24 cellular contexts compared by ENCODE assay signal in the genomic region with DNA sequence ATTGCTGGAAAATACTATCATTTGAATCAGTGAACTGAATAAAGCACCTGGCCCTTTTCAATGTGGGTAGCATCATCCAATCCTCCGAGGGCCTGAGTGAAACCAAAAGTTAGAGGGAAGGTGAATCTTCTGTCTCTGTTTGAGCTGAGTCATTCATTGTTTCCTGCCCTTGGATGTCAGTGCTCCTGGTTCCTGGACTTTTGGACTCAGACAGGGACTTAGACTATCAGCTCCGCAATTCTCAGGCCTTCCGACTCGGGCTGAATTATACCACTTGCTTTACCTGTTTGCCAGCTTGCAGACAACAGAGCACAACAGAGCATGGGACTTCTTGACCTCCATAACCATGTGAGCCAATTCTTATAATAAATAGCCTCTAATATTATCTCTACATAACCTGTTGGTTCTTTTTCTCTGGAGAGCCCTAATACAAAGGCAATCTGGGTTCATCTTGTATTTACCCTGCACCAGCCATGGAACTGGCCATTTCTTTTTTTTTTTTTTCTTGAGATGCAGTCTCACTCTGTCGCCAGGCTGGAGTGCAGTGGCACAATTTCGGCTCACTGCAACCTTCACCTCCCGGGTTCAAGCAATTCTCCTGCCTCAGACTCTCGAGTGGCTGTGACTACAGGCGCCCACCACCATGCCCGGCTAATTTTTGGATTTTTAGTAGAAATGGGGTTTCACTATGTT. TPM values are rescaled to one million over a fixed set of nuclear protein-coding genes. Genes with fewer than 3 reads are reported as not detected.
DNase-seq lines count a peak whose midpoint lies in the region; ATAC-seq, FAIRE-seq and TF ChIP-seq lines count a peak whose summit lies in the region.
"Had no signal": no experiment of that assay in that cellular context is flagged by ENCODE, and none has a peak within 500 bp of the region (broad histone marks: within the 10 kb centered on the region; RNA-seq: fewer than 3 reads in every experiment).

No MANE protein-coding gene starts in this region.

- H4K8ac ChIP-seq in trophoblast cell (ENCODE audit: low read depth, low read length) = no peak overlapping the region

- H3K27me3 ChIP-seq in OCI-LY3 (ENCODE audit: low read depth, low read length) = no peaks in the 10 kb centered on the region
- H3K27me3 ChIP-seq in small intestine (ENCODE audit: control insufficient read depth in 2 of 2, insufficient read depth in 2 of 2, low read length in 2 of 2) = no peaks in the 10 kb centered on the region
- no peaks in the 10 kb centered on the region for H3K27me3 ChIP-seq in trophoblast cell (ENCODE audit: insufficient read depth, low read length)
- H3K27me3 ChIP-seq: BE2C, neutrophil, thyroid gland had no signal

- H3K9ac ChIP-seq in OCI-LY3 (ENCODE audit: low read length) (peak overlapping the region; percentile 16; the same call in 1 of the 2 replicates), trophoblast cell (ENCODE audit: low read length) (no peak overlapping the region)
- H3K9ac ChIP-seq: SK-N-SH had no signal

- no peak overlapping the region for H3K23ac ChIP-seq in trophoblast cell (ENCODE audit: low read length)

- peaks cover 8% of the 10 kb centered on the region for H3K27me3 Mint-ChIP-seq in activated CD8-positive, alpha-beta T cell treated with anti-CD3 and anti-CD28 coated beads, Interleukin-2, amount 10 ng/mL, durations not matched to agents 7 days and 5 days (ENCODE audit: low read depth)
- no peaks in the 10 kb centered on the region for H3K27me3 Mint-ChIP-seq in activated CD8-positive, alpha-beta T cell treated with anti-CD3 and anti-CD28 coated beads for 36 hours
- H3K27me3 Mint-ChIP-seq: central memory CD8-positive, alpha-beta T cell; stimulated activated naive B cell treated with anti-CD40 and anti-IgM and Interleukin-4, amounts not matched to agents 10 μg/mL and 1 μg/mL and 100 μg/mL, for 72 hours had no signal

- no peak for TF ChIP-seq CTCF in activated CD8-positive, alpha-beta T cell treated with anti-CD3 and anti-CD28 coated beads for 36 hours (IDR thresholded peaks at IDR 0.05)
- TF ChIP-seq CTCF in OCI-LY3 (IDR thresholded peaks at IDR 0.05; ENCODE audit: low read depth, low read length) = no peak

- H2AK5ac ChIP-seq in trophoblast cell (ENCODE audit: low read length) = no peak overlapping the region

- no peak overlapping the region for H4K12ac ChIP-seq in trophoblast cell (ENCODE audit: low read depth, low read length)

- H3K27ac ChIP-seq in OCI-LY3 (ENCODE audit: low read length) (peak overlapping the region; percentile 27; the same call in 1 of the 2 replicates), small intestine (ENCODE audit: low read depth in 1 of 2, low read length in 1 of 2) (no peak overlapping the region), trophoblast cell (ENCODE audit: low read depth, low read length) (no peak overlapping the region)
- H3K27ac ChIP-seq: 22Rv1, left ventricle myocardium inferior, neutrophil, thyroid gland had no signal

- peak; percentile 18 for DNase-seq in activated CD8-positive, alpha-beta T cell treated with anti-CD3 and anti-CD28 coated beads, Interleukin-2, amount 10 ng/mL, durations not matched to agents 7 days and 5 days
- no peak for DNase-seq in activated CD8-positive, alpha-beta T cell treated with anti-CD3 and anti-CD28 coated beads for 36 hours
- peak; percentile 64 for DNase-seq in small intestine
- no peak for DNase-seq in trophoblast cell
- DNase-seq in NCI-H2227 treated with DMSO at 0.1 percent for 48 hours (lab: John Stamatoyannopoulos, UW) = no peak
- DNase-seq in NCI-H82 (lab: John Stamatoyannopoulos, UW) = no peak
- DNase-seq: activated CD4-positive, CD25-positive, alpha-beta regulatory T cell treated with anti-CD3 and anti-CD28 coated beads, Interleukin-2, amount 50 U/mL, for 72 hours; activated gamma-delta T cell; anterior cingulate cortex; BE2C; effector CD4-positive, alpha-beta T cell; GDM1; left ventricle myocardium inferior; NCI-H1436; NCI-H2171 treated with DMSO at 0.1 percent for 48 hours; SK-N-SH; stimulated activated naive B cell treated with anti-CD40 and anti-IgM and Interleukin-4, amounts not matched to agents 10 μg/mL and 1 μg/mL and 100 μg/mL, for 72 hours; thyroid gland had no signal

- intact Hi-C loops in activated CD8-positive, alpha-beta T cell treated with anti-CD3 and anti-CD28 coated beads for 36 hours (cut with micrococcal nuclease) = no loop called here

- no peak overlapping the region for H4K91ac ChIP-seq in trophoblast cell (ENCODE audit: low read depth, low read length)

- H3K4me3 ChIP-seq in OCI-LY3 (ENCODE audit: low read length) (no peak overlapping the region), small intestine (ENCODE audit: low read depth in 1 of 2, low read length in 2 of 2) (no peak overlapping the region), trophoblast cell (ENCODE audit: low read depth, low read length) (no peak overlapping the region)
- H3K4me3 ChIP-seq: left ventricle myocardium inferior, thyroid gland had no signal

- FAIRE-seq in small intestine (lab: Jason Lieb, UNC) = no peak
- FAIRE-seq: RCC 7860 had no signal

- no peak overlapping the region for H3K27ac Mint-ChIP-seq in activated CD8-positive, alpha-beta T cell treated with anti-CD3 and anti-CD28 coated beads, Interleukin-2, amount 10 ng/mL, durations not matched to agents 7 days and 5 days
- H3K27ac Mint-ChIP-seq in activated CD8-positive, alpha-beta T cell treated with anti-CD3 and anti-CD28 coated beads for 36 hours = no peak overlapping the region
- H3K27ac Mint-ChIP-seq: stimulated activated naive B cell treated with anti-CD40 and anti-IgM and Interleukin-4, amounts not matched to agents 10 μg/mL and 1 μg/mL and 100 μg/mL, for 72 hours had no signal

- no peaks in the 10 kb centered on the region for H3K9me3 ChIP-seq in OCI-LY3 (ENCODE audit: insufficient read depth, low read length)
- H3K9me3 ChIP-seq in small intestine (ENCODE audit: control insufficient read depth, low read depth) = no peaks in the 10 kb centered on the region
- no peaks in the 10 kb centered on the region for H3K9me3 ChIP-seq in trophoblast cell (ENCODE audit: insufficient read depth, low read depth, low read length)
- H3K9me3 ChIP-seq: BE2C, neutrophil, SK-N-SH, thyroid gland had no signal

- H3K36me3 Mint-ChIP-seq in activated CD8-positive, alpha-beta T cell treated with anti-CD3 and anti-CD28 coated beads, Interleukin-2, amount 10 ng/mL, durations not matched to agents 7 days and 5 days (ENCODE audit: low read depth) = no peaks in the 10 kb centered on the region
- no peaks in the 10 kb centered on the region for H3K36me3 Mint-ChIP-seq in activated CD8-positive, alpha-beta T cell treated with anti-CD3 and anti-CD28 coated beads for 36 hours (ENCODE audit: low read depth)
- H3K36me3 Mint-ChIP-seq: stimulated activated naive B cell treated with anti-CD40 and anti-IgM and Interleukin-4, amounts not matched to agents 10 μg/mL and 1 μg/mL and 100 μg/mL, for 72 hours had no signal

- POLR2A ChIA-PET in activated CD8-positive, alpha-beta T cell treated with anti-CD3 and anti-CD28 coated beads, Interleukin-2, amount 10 ng/mL, durations not matched to agents 7 days and 5 days (lab: Charles Lee) = no interaction called here
- POLR2A ChIA-PET in activated CD8-positive, alpha-beta T cell treated with anti-CD3 and anti-CD28 coated beads for 36 hours (lab: Charles Lee) = interaction anchor here (0.7 kb wide), 1 partner anchor 59 kb away, joined by 3 read pairs; no protein-coding TSS in a partner anchor

- no peaks in the 10 kb centered on the region for H3K4me1 Mint-ChIP-seq in activated CD8-positive, alpha-beta T cell treated with anti-CD3 and anti-CD28 coated beads, Interleukin-2, amount 10 ng/mL, durations not matched to agents 7 days and 5 days (ENCODE audit: low read depth)
- H3K4me1 Mint-ChIP-seq in activated CD8-positive, alpha-beta T cell treated with anti-CD3 and anti-CD28 coated beads for 36 hours (ENCODE audit: low read depth) = no peaks in the 10 kb centered on the region
- H3K4me1 Mint-ChIP-seq: central memory CD8-positive, alpha-beta T cell had no signal

- H4K20me1 ChIP-seq in OCI-LY3 (ENCODE audit: insufficient read depth, low read length) = no peaks in the 10 kb centered on the region

- H3K36me3 ChIP-seq in OCI-LY3 (replicated peaks; ENCODE audit: low read depth, low read length) (no peaks in the 10 kb centered on the region), small intestine (ENCODE audit: control insufficient read depth in 2 of 2, insufficient read depth in 2 of 2, low read length in 2 of 2) (no peaks in the 10 kb centered on the region), trophoblast cell (ENCODE audit: control insufficient read depth in 1 of 2, insufficient read depth in 2 of 2, low read length in 2 of 2) (no peaks in the 10 kb centered on the region)
- H3K36me3 ChIP-seq: BE2C, left ventricle myocardium inferior, neutrophil, thyroid gland had no signal

- WGBS in small intestine, 3 donors = 61 to 72% (median 69%) methylated on average over 10 of the region's 10 CpGs
- WGBS in trophoblast cell (ENCODE audit: extremely low coverage, insufficient coverage, insufficient read length) = no CpG with 5 or more reads among the region's 10 CpGs

- H2BK5ac ChIP-seq in trophoblast cell (ENCODE audit: low read depth, low read length, poor library complexity) = no peak overlapping the region

- peaks cover 48% of the 10 kb centered on the region for H3K4me1 ChIP-seq in OCI-LY3 (ENCODE audit: low read length)
- H3K4me1 ChIP-seq in small intestine (ENCODE audit: control insufficient read depth in 2 of 2, insufficient read depth in 1 of 2, low read depth in 1 of 2, low read length in 1 of 2) = no peaks in the 10 kb centered on the region
- peaks cover 5 to 10% of the 10 kb centered on the region in 2 experiments for H3K4me1 ChIP-seq in trophoblast cell (ENCODE audit: control insufficient read depth in 1 of 2, insufficient read depth in 2 of 2, low read length in 2 of 2)
- H3K4me1 ChIP-seq: left ventricle myocardium inferior, thyroid gland had no signal

- ATAC-seq in activated CD8-positive, alpha-beta T cell treated with anti-CD3 and anti-CD28 coated beads, Interleukin-2, amount 10 ng/mL, durations not matched to agents 7 days and 5 days = no peak
- no peak for ATAC-seq in activated CD8-positive, alpha-beta T cell treated with anti-CD3 and anti-CD28 coated beads for 36 hours
- ATAC-seq in HG02852 (IDR thresholded peaks at IDR 0.05; ENCODE audit: unreplicated experiment) = peak; percentile 47
- ATAC-seq: stimulated activated naive B cell treated with anti-CD40 and anti-IgM and Interleukin-4, amounts not matched to agents 10 μg/mL and 1 μg/mL and 100 μg/mL, for 72 hours had no signal

- H3K79me1 ChIP-seq in trophoblast cell (ENCODE audit: low read length) = no peaks in the 10 kb centered on the region

- H3K14ac ChIP-seq in trophoblast cell (ENCODE audit: low read length) = no peak overlapping the region

- H3K4me3 Mint-ChIP-seq in activated CD8-positive, alpha-beta T cell treated with anti-CD3 and anti-CD28 coated beads, Interleukin-2, amount 10 ng/mL, durations not matched to agents 7 days and 5 days = no peak overlapping the region
- H3K4me3 Mint-ChIP-seq in activated CD8-positive, alpha-beta T cell treated with anti-CD3 and anti-CD28 coated beads for 36 hours = no peak overlapping the region
- H3K4me3 Mint-ChIP-seq: central memory CD8-positive, alpha-beta T cell; stimulated activated naive B cell treated with anti-CD40 and anti-IgM and Interleukin-4, amounts not matched to agents 10 μg/mL and 1 μg/mL and 100 μg/mL, for 72 hours had no signal

- no peak overlapping the region for H2AFZ ChIP-seq in OCI-LY3 (ENCODE audit: low read depth, low read length)
- no peak overlapping the region for H2AFZ ChIP-seq in trophoblast cell (ENCODE audit: insufficient read depth, low read length, poor library complexity)

- H3K4me2 ChIP-seq in OCI-LY3 (ENCODE audit: low read length) = peak overlapping the region; percentile 27
- no peak overlapping the region for H3K4me2 ChIP-seq in trophoblast cell (ENCODE audit: low read length)
- H3K4me2 ChIP-seq: SK-N-SH had no signal

- H3K79me2 ChIP-seq in OCI-LY3 (ENCODE audit: low read length) (no peaks in the 10 kb centered on the region), trophoblast cell (ENCODE audit: control insufficient read depth, insufficient read depth, low read length, poor library complexity) (no peaks in the 10 kb centered on the region)

- no peak overlapping the region for H3K18ac ChIP-seq in trophoblast cell (ENCODE audit: low read length)

- CTCF ChIA-PET in activated CD8-positive, alpha-beta T cell treated with anti-CD3 and anti-CD28 coated beads, Interleukin-2, amount 10 ng/mL, durations not matched to agents 7 days and 5 days (lab: Charles Lee) = no interaction called here
- CTCF ChIA-PET in activated CD8-positive, alpha-beta T cell treated with anti-CD3 and anti-CD28 coated beads for 36 hours (lab: Charles Lee) = interaction anchor here (0.9 to 1.0 kb wide), 2 partner anchors 64 to 162 kb away, joined by 3 read pairs; no protein-coding TSS in a partner anchor

- H3K9me3 Mint-ChIP-seq in activated CD8-positive, alpha-beta T cell treated with anti-CD3 and anti-CD28 coated beads, Interleukin-2, amount 10 ng/mL, durations not matched to agents 7 days and 5 days (ENCODE audit: insufficient read depth) = no peaks in the 10 kb centered on the region
- H3K9me3 Mint-ChIP-seq in activated CD8-positive, alpha-beta T cell treated with anti-CD3 and anti-CD28 coated beads for 36 hours = no peaks in the 10 kb centered on the region
- H3K9me3 Mint-ChIP-seq: central memory CD8-positive, alpha-beta T cell had no signal

- H2BK12ac ChIP-seq in trophoblast cell (ENCODE audit: low read length) = no peak overlapping the region

- no peak overlapping the region for H2BK120ac ChIP-seq in trophoblast cell (ENCODE audit: insufficient read depth, low read length, poor library complexity)

- no peak overlapping the region for H3K4ac ChIP-seq in trophoblast cell (ENCODE audit: low read depth, low read length)

RNA-seq across cellular contexts. Expression of a gene that starts 19.2 kb away (rescaled TPM):
- under 1 TPM; 0.16 to 0.21 TPM for total RNA-seq in activated CD8-positive, alpha-beta T cell treated with anti-CD3 and anti-CD28 coated beads, Interleukin-2, amount 10 ng/mL, durations not matched to agents 7 days and 5 days
- under 1 TPM; 0.11 to 0.25 TPM for total RNA-seq in activated CD8-positive, alpha-beta T cell treated with anti-CD3 and anti-CD28 coated beads for 36 hours
- under 1 TPM in 2 of 3 donors, not detected in 1; 0.27 to 0.30 TPM for polyA plus RNA-seq in small intestine
- polyA plus RNA-seq in trophoblast cell (2013) = 2.9 and 3.1 TPM in 2 replicates

Comparison
In these comparisons a context has a peak if more than half of its experiments do, and no peak if none do; other contexts are left out.
1. DNase-seq: peak in activated CD8-positive, alpha-beta T cell treated with anti-CD3 and anti-CD28 coated beads, Interleukin-2, amount 10 ng/mL, durations not matched to agents 7 days and 5 days (single experiment) and small intestine (single experiment); none in activated CD8-positive, alpha-beta T cell treated with anti-CD3 and anti-CD28 coated beads for 36 hours (single experiment), trophoblast cell (0 of 2), NCI-H2227 treated with DMSO at 0.1 percent for 48 hours (single experiment) and NCI-H82 (single experiment).